In the genomic region with DNA sequence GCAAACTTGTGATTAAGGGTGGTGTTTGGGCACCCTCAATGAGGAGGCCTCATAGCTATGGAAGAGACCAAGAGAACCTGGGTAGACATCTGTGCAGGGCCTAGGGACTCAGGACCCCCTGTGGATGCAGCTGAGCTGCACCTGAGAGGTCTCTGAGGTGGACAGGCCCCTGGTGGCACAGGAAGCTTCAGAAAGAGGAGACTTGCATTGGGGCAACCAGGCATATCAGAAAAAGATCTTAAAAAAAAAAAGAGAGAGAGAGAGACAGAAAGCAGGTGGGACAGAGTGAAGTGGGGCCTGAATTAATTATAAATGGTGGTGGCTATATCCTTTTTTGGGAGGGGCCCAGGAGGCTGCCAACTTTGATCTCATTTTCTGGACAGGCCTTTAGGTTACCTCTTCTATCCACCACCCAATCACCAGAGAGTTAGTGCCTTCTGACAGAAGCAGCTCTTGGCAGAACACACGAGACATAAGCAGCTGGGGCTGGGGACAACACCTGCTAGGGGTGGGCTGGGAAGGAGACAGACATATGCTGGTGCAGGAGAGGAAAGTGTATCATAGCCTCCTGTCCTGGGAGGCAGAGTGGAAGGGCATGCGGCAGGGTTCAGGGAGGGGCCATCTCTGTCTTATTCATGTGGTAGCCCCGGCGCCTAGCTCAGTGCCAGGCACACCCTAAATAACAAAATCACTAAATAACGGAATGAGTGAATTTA, we compare ENCODE assay signal across 1 cellular context.
TF ChIP-seq lines count a peak whose summit lies in the region.

No MANE protein-coding gene starts in this region.

TF ChIP-seq in IMR-90, 13 proteins besides CTCF, POLR2A, EP300 and RAD21 (continued from another document):
- TF ChIP-seq BHLHE40 (IDR thresholded peaks at IDR 0.05; ENCODE audit: low read depth, low read length), result no peak
- TF ChIP-seq MXI1 (IDR thresholded peaks at IDR 0.05; ENCODE audit: borderline replicate concordance, low read depth, low read length), result no peak
- no peak for TF ChIP-seq RCOR1 (IDR thresholded peaks at IDR 0.05; ENCODE audit: insufficient replicate concordance, low read length)
- TF ChIP-seq, protein P1, sequence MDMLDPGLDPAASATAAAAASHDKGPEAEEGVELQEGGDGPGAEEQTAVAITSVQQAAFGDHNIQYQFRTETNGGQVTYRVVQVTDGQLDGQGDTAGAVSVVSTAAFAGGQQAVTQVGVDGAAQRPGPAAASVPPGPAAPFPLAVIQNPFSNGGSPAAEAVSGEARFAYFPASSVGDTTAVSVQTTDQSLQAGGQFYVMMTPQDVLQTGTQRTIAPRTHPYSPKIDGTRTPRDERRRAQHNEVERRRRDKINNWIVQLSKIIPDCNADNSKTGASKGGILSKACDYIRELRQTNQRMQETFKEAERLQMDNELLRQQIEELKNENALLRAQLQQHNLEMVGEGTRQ (IDR thresholded peaks at IDR 0.05; ENCODE audit: low read depth, low read length), result no peak
- TF ChIP-seq RFX5 (IDR thresholded peaks at IDR 0.05; ENCODE audit: low read depth, low read length), result no peak
- TF ChIP-seq CHD1 (IDR thresholded peaks at IDR 0.05; ENCODE audit: low read depth, low read length), result no peak
